In the genomic region with DNA sequence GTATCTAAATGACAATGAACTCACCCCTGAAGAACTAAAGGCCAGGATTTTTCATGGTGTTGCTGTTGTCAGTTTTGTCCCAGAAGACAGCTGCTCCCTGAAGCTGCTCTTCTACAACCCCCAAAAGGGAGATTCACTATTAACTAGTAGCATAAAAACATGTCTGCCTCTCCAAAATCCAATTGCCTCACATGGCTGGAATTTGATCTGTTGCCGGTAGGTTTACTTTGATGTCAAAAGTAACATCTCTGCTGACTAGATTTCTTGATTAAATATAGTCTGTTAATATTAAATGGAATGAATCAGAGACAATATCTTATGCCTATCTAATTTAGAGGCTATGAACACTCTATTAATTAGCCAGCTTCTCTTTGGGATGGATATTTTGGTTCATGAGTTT, we compare ENCODE assay signal across 8 cellular contexts.
"Had no signal": no experiment of that assay in that cellular context is flagged by ENCODE, and none has a peak within 500 bp of the region (broad histone marks: within the 10 kb centered on the region; RNA-seq: fewer than 3 reads in every experiment).

No MANE protein-coding gene starts in this region.

- H3K27ac Mint-ChIP-seq: H9, IgD-negative memory B cell had no signal

- H3K36me3 Mint-ChIP-seq: IgD-negative memory B cell had no signal

- H3K4me3 Mint-ChIP-seq: H9, IgD-negative memory B cell had no signal

- FAIRE-seq: H1, H54, HTR-8/SVneo had no signal

- H3K9me3 Mint-ChIP-seq: H9, IgD-negative memory B cell had no signal

- H3K9ac ChIP-seq: GM23248 had no signal

- H2AFZ ChIP-seq: GM23248 had no signal

- DNase-seq: GM23248, H9, HCEC 1CT, KBM-7 had no signal

- H3K4me3 ChIP-seq: GM23248 had no signal

- H3K27ac ChIP-seq: GM23248 had no signal
